ENCODE assay signal across 11 cellular contexts in genomic region chr10:80177781-80178636, GRCh38. TPM values are rescaled to one million over a fixed set of nuclear protein-coding genes. Genes with fewer than 3 reads are reported as not detected.
A peak's percentile ranks its signal among the peaks of the same experiment; 100 is the strongest.
DNase-seq lines count a peak whose midpoint lies in the region; ATAC-seq and TF ChIP-seq lines count a peak whose summit lies in the region.
"Had no signal": no experiment of that assay in that cellular context is flagged by ENCODE, and none has a peak within 500 bp of the region (broad histone marks: within the 10 kb centered on the region; RNA-seq: fewer than 3 reads in every experiment).

No MANE protein-coding gene starts in this region.

- H3K27me3 ChIP-seq in gastroesophageal sphincter = no peaks in the 10 kb centered on the region
- no peaks in the 10 kb centered on the region for H3K27me3 ChIP-seq in endodermal cell (ENCODE audit: control insufficient read depth, insufficient read depth, low read length, poor library complexity, severe bottlenecking)

- no peaks in the 10 kb centered on the region for H3K9me3 Mint-ChIP-seq in T-helper 2 cell treated with Interferon-gamma antibody and Interleukin-4, amounts not matched to agents 5 μg/mL and 100 μg/mL, for 36 hours
- H3K9me3 Mint-ChIP-seq in progenitor cell of endocrine pancreas (ENCODE audit: low read depth) (no peaks in the 10 kb centered on the region), endodermal cell (no peaks in the 10 kb centered on the region)

- WGBS in gastroesophageal sphincter (ENCODE audit: low coverage in 1 of 2), 2 donors = 64% methylated on average over 8 of the region's 12 CpGs; no CpG with 5 or more reads in 1 of the 2 donors
- 84 to 91% methylated on average over 8 to 12 of the region's 12 CpGs for WGBS in endodermal cell (ENCODE audit: insufficient coverage in 1 of 2, insufficient read length in 1 of 2), 2 experiments

- TF ChIP-seq POLR2A in gastroesophageal sphincter (IDR thresholded peaks at IDR 0.05) = no peak

- H3K27ac ChIP-seq in gastroesophageal sphincter (no peak overlapping the region), endodermal cell (ENCODE audit: low read depth, low read length) (no peak overlapping the region)

- TF ChIP-seq CTCF in gastroesophageal sphincter (IDR thresholded peaks at IDR 0.05) = no peak
- no peak for TF ChIP-seq CTCF in progenitor cell of endocrine pancreas (IDR thresholded peaks at IDR 0.05; ENCODE audit: unreplicated experiment)
- TF ChIP-seq CTCF in endodermal cell (conservative IDR thresholded peaks at IDR 0.05) = no peak

- no peak overlapping the region for H3K9ac ChIP-seq in endodermal cell (ENCODE audit: extremely low read depth, low read length, poor library complexity, severe bottlenecking)

- no peak for DNase-seq in T-helper 2 cell treated with Interferon-gamma antibody and Interleukin-4, amounts not matched to agents 5 μg/mL and 100 μg/mL, for 36 hours (ENCODE audit: low spot score)
- no peak for DNase-seq in T-helper 2 cell
- peak; percentile 11 for DNase-seq in SK-N-DZ (ENCODE audit: low spot score)
- DNase-seq in progenitor cell of endocrine pancreas (ENCODE audit: low spot score, unreplicated experiment) = no peak
- DNase-seq in endodermal cell = no peak
- DNase-seq: 8988T, activated gamma-delta T cell, MM.1S had no signal

- peak; percentile 77 for ATAC-seq in gastroesophageal sphincter
- no peak for ATAC-seq in GM19397 (IDR thresholded peaks at IDR 0.05; ENCODE audit: unreplicated experiment)
- ATAC-seq in HG02623 (IDR thresholded peaks at IDR 0.05; ENCODE audit: unreplicated experiment) = no peak

- peaks cover 0 to 19% of the 10 kb centered on the region in 2 donors for H3K36me3 ChIP-seq in gastroesophageal sphincter
- peaks cover 21% of the 10 kb centered on the region for H3K36me3 ChIP-seq in endodermal cell (ENCODE audit: control insufficient read depth, insufficient read depth, low read length)

- peak overlapping the region; percentile 2 for H3K27ac Mint-ChIP-seq in T-helper 2 cell treated with Interferon-gamma antibody and Interleukin-4, amounts not matched to agents 5 μg/mL and 100 μg/mL, for 36 hours
- peak overlapping the region; percentile 51 for H3K27ac Mint-ChIP-seq in progenitor cell of endocrine pancreas
- H3K27ac Mint-ChIP-seq in endodermal cell = no peak overlapping the region

- TF ChIP-seq EP300 in gastroesophageal sphincter (IDR thresholded peaks at IDR 0.05) = no peak

- H3K9me3 ChIP-seq in gastroesophageal sphincter = no peaks in the 10 kb centered on the region
- no peaks in the 10 kb centered on the region for H3K9me3 ChIP-seq in endodermal cell (ENCODE audit: control insufficient read depth, low read length)

- no peaks in the 10 kb centered on the region for H3K27me3 Mint-ChIP-seq in T-helper 2 cell treated with Interferon-gamma antibody and Interleukin-4, amounts not matched to agents 5 μg/mL and 100 μg/mL, for 36 hours (ENCODE audit: low read depth)
- no peaks in the 10 kb centered on the region for H3K27me3 Mint-ChIP-seq in progenitor cell of endocrine pancreas
- no peaks in the 10 kb centered on the region for H3K27me3 Mint-ChIP-seq in endodermal cell (ENCODE audit: insufficient read depth)

- H3K4me1 ChIP-seq in gastroesophageal sphincter (peaks cover 0 to 90% (median 25%) of the 10 kb centered on the region in 3 donors), endodermal cell (ENCODE audit: control insufficient read depth, insufficient read depth, low read length) (no peaks in the 10 kb centered on the region)

- H3K4me3 ChIP-seq in gastroesophageal sphincter (no peak overlapping the region), endodermal cell (ENCODE audit: low read length) (no peak overlapping the region)

- peaks cover 26% of the 10 kb centered on the region for H3K4me1 Mint-ChIP-seq in T-helper 2 cell treated with Interferon-gamma antibody and Interleukin-4, amounts not matched to agents 5 μg/mL and 100 μg/mL, for 36 hours (ENCODE audit: low read depth)
- peaks cover 12% of the 10 kb centered on the region for H3K4me1 Mint-ChIP-seq in progenitor cell of endocrine pancreas (ENCODE audit: low read depth)
- H3K4me1 Mint-ChIP-seq in endodermal cell = peaks cover 12% of the 10 kb centered on the region

- H3K36me3 Mint-ChIP-seq in T-helper 2 cell treated with Interferon-gamma antibody and Interleukin-4, amounts not matched to agents 5 μg/mL and 100 μg/mL, for 36 hours (ENCODE audit: low read depth) = peaks cover 9% of the 10 kb centered on the region
- H3K36me3 Mint-ChIP-seq in progenitor cell of endocrine pancreas (ENCODE audit: insufficient read depth) (no peaks in the 10 kb centered on the region), endodermal cell (ENCODE audit: low read depth) (no peaks in the 10 kb centered on the region)

- H3K4me3 Mint-ChIP-seq in T-helper 2 cell treated with Interferon-gamma antibody and Interleukin-4, amounts not matched to agents 5 μg/mL and 100 μg/mL, for 36 hours = no peak overlapping the region
- H3K4me3 Mint-ChIP-seq in progenitor cell of endocrine pancreas (ENCODE audit: low read depth) (no peak overlapping the region), endodermal cell (no peak overlapping the region)

RNA-seq across cellular contexts. Expression of gene ANXA11, which starts 27.3 kb away (rescaled TPM):
- polyA plus RNA-seq in SK-N-DZ (2014; cell fraction: cytosol; rRNA removed) = 1.2 and 1.7 TPM in 2 replicates
- 0.92 and 1.2 TPM in 2 replicates for polyA plus RNA-seq in SK-N-DZ (2014; cell fraction: nucleus; rRNA removed)
- 100 to 1,000 TPM; 117 to 225 (median 162) TPM for total RNA-seq in gastroesophageal sphincter
- total RNA-seq in progenitor cell of endocrine pancreas = 120 and 126 TPM in 2 replicates
- total RNA-seq in endodermal cell = 100 to 1,000 TPM; 104 to 134 TPM
- polyA plus RNA-seq in endodermal cell (2013, experiment 1 of 2) = 39.4 TPM
- 35.8 TPM for polyA plus RNA-seq in endodermal cell (2013, experiment 2 of 2)

RNA-seq across cellular contexts. Expression of gene PLAC9, which starts 45.5 kb away (rescaled TPM):
- not detected in 2 replicates for polyA plus RNA-seq in SK-N-DZ (2014; cell fraction: cytosol; rRNA removed)
- polyA plus RNA-seq in SK-N-DZ (2014; cell fraction: nucleus; rRNA removed) = not detected in 2 replicates
- total RNA-seq in gastroesophageal sphincter = 10 to 100 TPM; 21.0 to 34.9 (median 28.9) TPM
- 0.79 and 1.6 TPM in 2 replicates for total RNA-seq in progenitor cell of endocrine pancreas
- total RNA-seq in endodermal cell = 10 to 100 TPM in 1 of 2 donors, 1 to 10 TPM in 1; 8.4 to 14.9 TPM
- 4.3 TPM for polyA plus RNA-seq in endodermal cell (2013, experiment 1 of 2)
- 6.5 TPM for polyA plus RNA-seq in endodermal cell (2013, experiment 2 of 2)
